8 cellular contexts compared by ENCODE assay signal in the genomic region with DNA sequence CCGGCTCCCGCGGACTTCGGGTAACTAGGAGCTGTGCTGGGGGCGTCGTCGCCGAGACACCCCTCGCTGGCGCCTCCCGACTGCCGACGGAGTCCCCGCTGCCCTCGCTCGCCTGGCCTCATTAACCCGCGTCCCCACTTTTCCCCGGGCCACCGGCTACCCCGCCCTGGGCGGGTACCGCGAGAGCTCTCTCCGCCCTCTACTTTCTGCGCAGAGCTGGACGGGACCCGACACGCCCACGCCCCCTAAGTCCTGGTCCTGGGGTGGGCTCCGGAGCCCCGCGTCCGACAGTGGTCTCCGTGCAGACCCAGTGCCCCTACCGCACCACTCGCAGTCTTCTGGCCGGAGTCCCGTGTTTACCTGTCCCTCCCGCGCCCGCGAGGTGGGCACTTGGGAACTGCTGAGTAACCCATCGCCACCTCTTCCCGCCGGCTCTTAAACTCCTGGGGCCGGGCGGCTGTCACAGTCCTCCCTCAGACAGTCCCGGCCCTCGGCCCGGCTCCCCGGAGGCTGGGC. TPM values are rescaled to one million over a fixed set of nuclear protein-coding genes. Genes with fewer than 3 reads are reported as not detected.
DNase-seq lines count a peak whose midpoint lies in the region; ATAC-seq, FAIRE-seq and TF ChIP-seq lines count a peak whose summit lies in the region.

No MANE protein-coding gene starts in this region.

- peaks cover 25% of the 10 kb centered on the region for H3K79me2 ChIP-seq in GM12878 (ENCODE audit: control insufficient read depth, insufficient read depth, low read length)

- peaks cover 23% of the 10 kb centered on the region for H3K4me1 ChIP-seq in GM12878 (ENCODE audit: control insufficient read depth, insufficient read depth, low read length)

- H3K27me3 ChIP-seq in GM12878 (replicated peaks in 1 of 2; ENCODE audit: control insufficient read depth in 2 of 2, insufficient read depth in 2 of 2, low read length in 1 of 2): no peaks in the 10 kb centered on the region

- SMC1A ChIA-PET in GM12878 (lab: Charles Lee; ENCODE audit: uncharacterized antibody, unreplicated experiment): interaction anchor here (1.0 to 11.3 kb wide), 21 partner anchors 10 to 390 kb away, joined by 3 to 326 read pairs (median 9); a partner anchor contains a TSS

- BruUV-seq in GM12878 (replicated peaks; lab: Mats Ljungman, UMichigan): no TSS peak

- TF ChIP-seq RAD21 in GM12878 (IDR thresholded peaks at IDR 0.05; ENCODE audit: insufficient read depth, low read depth, low read length): no peak

- peak overlapping the region; percentile 94; the same call in 1 of the 2 replicates for H3K27ac ChIP-seq in GM12878 (ENCODE audit: control insufficient read depth, insufficient read depth)

- RAD21 ChIA-PET in GM12878 (lab: Charles Lee; ENCODE audit: unreplicated experiment): interaction anchor here (0.6 to 6.8 kb wide), 38 partner anchors 15 to 658 kb away, joined by 3 to 375 read pairs (median 6); a partner anchor contains a TSS

- peak overlapping the region; percentile 98 for H3K4me2 ChIP-seq in GM12878 (ENCODE audit: control insufficient read depth, insufficient read depth)

- no peak; the same call in 1 of the 2 replicates for TF ChIP-seq POLR2A in GM12878 (IDR thresholded peaks at IDR 0.05; ENCODE audit: low read depth, low read length)

- no peaks in the 10 kb centered on the region for H3K9me3 ChIP-seq in GM12878 (replicated peaks; ENCODE audit: control insufficient read depth, insufficient read depth, low read length)

- ATAC-seq in GM12878: peak; percentile 25

- intact Hi-C loops in GM12878 (cut with micrococcal nuclease; ENCODE audit: unreplicated experiment): loop anchor here (2.0 to 10.0 kb wide), 5 partner anchors 116 to 388 kb away; a partner anchor contains a TSS

- POLR2A ChIA-PET in GM12878 (lab: Charles Lee): interaction anchor here (0.6 to 17.2 kb wide), 24 partner anchors 9 to 569 kb away, joined by 3 to 485 read pairs (median 6); a partner anchor contains a TSS

- no peak for TF ChIP-seq CTCF in GM12878 (IDR thresholded peaks at IDR 0.05 in 2 of 3, conservative IDR thresholded peaks at IDR 0.05 in 1 of 3; ENCODE audit: control insufficient read depth in 2 of 3, extremely low read depth in 1 of 3, insufficient read depth in 1 of 3, low read depth in 3 of 3, low read length in 3 of 3)

- FAIRE-seq in GM12878 (lab: Jason Lieb, UNC): no peak

- H3K4me3 ChIP-seq in GM12878: peak overlapping the region; percentile 67

- in situ Hi-C loops in GM12878 (cut with MboI): loop anchor here (25.0 kb wide), 1 partner anchor 1264 kb away; a partner anchor contains a TSS

- CTCF ChIA-PET in GM12878 (lab: Yijun Ruan, JAX): interaction anchor here (0.7 to 12.6 kb wide), 37 partner anchors 9 to 390 kb away, joined by 3 to 394 read pairs (median 7); a partner anchor contains a TSS

- under 1% methylated on average over 43 of the region's 52 CpGs for WGBS in GM12878 (ENCODE audit: insufficient coverage, insufficient replicate concordance, low lambda C conversion rate, missing lambda C conversion rate)

- peak overlapping the region; percentile 61 for H2AFZ ChIP-seq in GM12878 (ENCODE audit: control insufficient read depth, low read depth, low read length)

- peaks cover 12 to 20% of the 10 kb centered on the region in 2 experiments; a peak in 3 of 4 replicates for H3K36me3 ChIP-seq in GM12878 (ENCODE audit: control insufficient read depth in 2 of 2, insufficient read depth in 2 of 2, low read length in 1 of 2)

- no peaks in the 10 kb centered on the region for H4K20me1 ChIP-seq in GM12878 (ENCODE audit: control insufficient read depth, insufficient read depth)

- peak overlapping the region; percentile 63 for H3K9ac ChIP-seq in GM12878 (ENCODE audit: control insufficient read depth, insufficient read depth, low read length)

- DNase-seq in NCI-H2227 (lab: John Stamatoyannopoulos, UW; ENCODE audit: unreplicated experiment) (peak; percentile 75), NCI-H2227 treated with DMSO at 0.1 percent for 48 hours (lab: John Stamatoyannopoulos, UW) (no peak), Kasumi-1 (lab: John Stamatoyannopoulos, UW) (peak; percentile 56 to 66), T-helper 2 cell (peak; percentile 45 to 82 (median 65)), GM12878 (ENCODE audit: low read depth, low spot score) (no peak), iPS-NIHi11 (ENCODE audit: low spot score) (peak; percentile 47), cortex of kidney (lab: John Stamatoyannopoulos, UW) (no peak)
- DNase-seq in stimulated activated CD4-positive, alpha-beta T cell treated with anti-CD3 and anti-CD28 coated beads, Interleukin-15, amount 100 ng/mL, for 1 hour (ENCODE audit: low read depth in 1 of 2, low spot score in 1 of 2): peak; percentile 44 to 57

- TF ChIP-seq EP300 in GM12878 (IDR thresholded peaks at IDR 0.05; ENCODE audit: borderline replicate concordance in 1 of 2, control insufficient read depth in 1 of 2, low read depth in 2 of 2, low read length in 2 of 2): no peak

RNA-seq across cellular contexts. Expression of a gene that starts 0.4 kb away (rescaled TPM):
- total RNA-seq in GM12878 (2013; cell fraction: nucleolus; rRNA removed): 1.9 and 4.3 TPM in 2 replicates
- 8.6 and 10.6 TPM in 2 replicates for total RNA-seq in GM12878 (2014; rRNA removed)
- total RNA-seq in GM12878 (2014; rRNA removed; fragmentation: Illumina TruSeq; extraction: Trizol): 7.2 and 7.6 TPM in 2 replicates
- 7.3 and 7.6 TPM in 2 replicates for total RNA-seq in GM12878 (2021)
- polyA plus RNA-seq in GM12878 (2011; ENCODE audit: low read depth): 3.3 TPM
- 2.1 and 4.0 TPM in 2 replicates for polyA plus RNA-seq in GM12878 (2011; rRNA removed)
- polyA plus RNA-seq in GM12878 (2011; cell fraction: cytosol; rRNA removed): 4.1 and 4.2 TPM in 2 replicates
- 5.1 and 5.7 TPM in 2 replicates for polyA plus RNA-seq in GM12878 (2011; cell fraction: nucleus; rRNA removed)
- polyA plus RNA-seq in GM12878 (2012): 5.3 and 8.7 TPM in 2 replicates
- 7.8 TPM in 2 replicates for polyA plus RNA-seq in GM12878 (2014; fragmentation: Illumina TruSeq; extraction: Trizol)
- 1 to 10 TPM; 2.9 to 7.1 TPM for polyA plus RNA-seq in GM12878 (2014; fragmentation: Nextera tagmentation; extraction: Ambion mirVana)
- polyA plus RNA-seq in GM12878 (2014; rRNA removed): 13.6 and 14.6 TPM in 2 replicates
- 10 to 100 TPM; 14.9 to 19.8 TPM for polyA plus RNA-seq in GM12878 (2016; fragmentation: Nextera tagmentation; extraction: Ambion mirVana)
- polyA minus RNA-seq in GM12878 (2011; rRNA and poly(A)+ RNA removed): 5.4 and 5.5 TPM in 2 replicates
- polyA minus RNA-seq in GM12878 (2011; cell fraction: cytosol; rRNA and poly(A)+ RNA removed): 2.8 and 5.5 TPM in 2 replicates
- 4.8 and 6.9 TPM in 2 replicates for polyA minus RNA-seq in GM12878 (2011; cell fraction: nucleus; rRNA and poly(A)+ RNA removed)

RNA-seq across cellular contexts. Expression of a gene that starts 2.1 kb away (rescaled TPM):
- total RNA-seq in GM12878 (2013; cell fraction: nucleolus; rRNA removed): 22.0 and 27.2 TPM in 2 replicates
- 8.8 and 10.5 TPM in 2 replicates for total RNA-seq in GM12878 (2014; rRNA removed)
- 6.0 and 6.7 TPM in 2 replicates for total RNA-seq in GM12878 (2014; rRNA removed; fragmentation: Illumina TruSeq; extraction: Trizol)
- 10.1 and 11.0 TPM in 2 replicates for total RNA-seq in GM12878 (2021)
- polyA plus RNA-seq in GM12878 (2011; ENCODE audit: low read depth): 6.5 TPM
- polyA plus RNA-seq in GM12878 (2011; rRNA removed): 7.9 and 13.2 TPM in 2 replicates
- polyA plus RNA-seq in GM12878 (2011; cell fraction: cytosol; rRNA removed): 16.7 and 21.7 TPM in 2 replicates
- 24.8 and 26.2 TPM in 2 replicates for polyA plus RNA-seq in GM12878 (2011; cell fraction: nucleus; rRNA removed)
- polyA plus RNA-seq in GM12878 (2012): 8.7 and 9.6 TPM in 2 replicates
- 7.5 and 8.5 TPM in 2 replicates for polyA plus RNA-seq in GM12878 (2014; fragmentation: Illumina TruSeq; extraction: Trizol)
- 1 to 10 TPM; 2.3 to 2.9 TPM for polyA plus RNA-seq in GM12878 (2014; fragmentation: Nextera tagmentation; extraction: Ambion mirVana)
- 14.3 and 15.1 TPM in 2 replicates for polyA plus RNA-seq in GM12878 (2014; rRNA removed)
- polyA plus RNA-seq in GM12878 (2016; fragmentation: Nextera tagmentation; extraction: Ambion mirVana): 10 to 100 TPM; 11.2 to 13.9 TPM
- 14.9 and 20.8 TPM in 2 replicates for polyA minus RNA-seq in GM12878 (2011; rRNA and poly(A)+ RNA removed)
- polyA minus RNA-seq in GM12878 (2011; cell fraction: cytosol; rRNA and poly(A)+ RNA removed): 4.0 and 4.4 TPM in 2 replicates
- 11.1 and 21.9 TPM in 2 replicates for polyA minus RNA-seq in GM12878 (2011; cell fraction: nucleus; rRNA and poly(A)+ RNA removed)

RNA-seq across cellular contexts. Expression of a gene that starts 6.7 kb away (rescaled TPM):
- 169 and 204 TPM in 2 replicates for total RNA-seq in GM12878 (2013; cell fraction: nucleolus; rRNA removed)
- total RNA-seq in GM12878 (2014; rRNA removed): 1,231 and 1,339 TPM in 2 replicates
- total RNA-seq in GM12878 (2014; rRNA removed; fragmentation: Illumina TruSeq; extraction: Trizol): 1,926 and 2,065 TPM in 2 replicates
- total RNA-seq in GM12878 (2021): 2,908 and 3,018 TPM in 2 replicates
- 6,212 TPM for polyA plus RNA-seq in GM12878 (2011; ENCODE audit: low read depth)
- 2,740 and 3,357 TPM in 2 replicates for polyA plus RNA-seq in GM12878 (2011; rRNA removed)
- polyA plus RNA-seq in GM12878 (2011; cell fraction: cytosol; rRNA removed): 779 and 1,073 TPM in 2 replicates
- polyA plus RNA-seq in GM12878 (2011; cell fraction: nucleus; rRNA removed): 561 and 573 TPM in 2 replicates
- polyA plus RNA-seq in GM12878 (2012): 4,003 and 4,409 TPM in 2 replicates
- 1,904 and 2,135 TPM in 2 replicates for polyA plus RNA-seq in GM12878 (2014; fragmentation: Illumina TruSeq; extraction: Trizol)
- polyA plus RNA-seq in GM12878 (2014; fragmentation: Nextera tagmentation; extraction: Ambion mirVana): over 10,000 TPM in 1 of 2 experiments, 1,000 to 10,000 TPM in 1; 8,970 to 10,319 TPM
- polyA plus RNA-seq in GM12878 (2014; rRNA removed): 1,318 and 1,377 TPM in 2 replicates
- 1,000 to 10,000 TPM; 2,984 to 3,180 TPM for polyA plus RNA-seq in GM12878 (2016; fragmentation: Nextera tagmentation; extraction: Ambion mirVana)
- 1,547 and 2,710 TPM in 2 replicates for polyA minus RNA-seq in GM12878 (2011; rRNA and poly(A)+ RNA removed)
- polyA minus RNA-seq in GM12878 (2011; cell fraction: cytosol; rRNA and poly(A)+ RNA removed): 624 and 701 TPM in 2 replicates
- 176 and 252 TPM in 2 replicates for polyA minus RNA-seq in GM12878 (2011; cell fraction: nucleus; rRNA and poly(A)+ RNA removed)

RNA-seq across cellular contexts. Expression of a gene that starts 8.8 kb away (rescaled TPM):
- 10.7 and 13.3 TPM in 2 replicates for total RNA-seq in GM12878 (2013; cell fraction: nucleolus; rRNA removed)
- total RNA-seq in GM12878 (2014; rRNA removed) (40.2 and 46.4 TPM in 2 replicates), GM12878 (2014; rRNA removed; fragmentation: Illumina TruSeq; extraction: Trizol) (24.2 and 26.9 TPM in 2 replicates), GM12878 (2021) (28.8 and 33.0 TPM in 2 replicates)
- 16.5 TPM for polyA plus RNA-seq in GM12878 (2011; ENCODE audit: low read depth)
- polyA plus RNA-seq in GM12878 (2011; rRNA removed) (0.16 and 0.37 TPM in 2 replicates), GM12878 (2014; fragmentation: Illumina TruSeq; extraction: Trizol) (35.7 and 39.0 TPM in 2 replicates), GM12878 (2014; fragmentation: Nextera tagmentation; extraction: Ambion mirVana) (10 to 100 TPM; 14.4 to 32.6 TPM), GM12878 (2014; rRNA removed) (37.5 and 47.7 TPM in 2 replicates), GM12878 (2016; fragmentation: Nextera tagmentation; extraction: Ambion mirVana) (10 to 100 TPM; 30.9 to 37.4 TPM)
- 0.23 and 0.31 TPM in 2 replicates for polyA plus RNA-seq in GM12878 (2011; cell fraction: cytosol; rRNA removed)
- 0.69 and 0.75 TPM in 2 replicates for polyA plus RNA-seq in GM12878 (2011; cell fraction: nucleus; rRNA removed)
- polyA plus RNA-seq in GM12878 (2012): 13.1 and 17.7 TPM in 2 replicates
- polyA minus RNA-seq in GM12878 (2011; rRNA and poly(A)+ RNA removed): not detected in 2 replicates
- polyA minus RNA-seq in GM12878 (2011; cell fraction: cytosol; rRNA and poly(A)+ RNA removed): 4.1 and 4.9 TPM in 2 replicates
- polyA minus RNA-seq in GM12878 (2011; cell fraction: nucleus; rRNA and poly(A)+ RNA removed): 0.48 and 0.86 TPM in 2 replicates

RNA-seq across cellular contexts. Expression of a gene that starts 14.8 kb away (rescaled TPM):
- 6.2 and 8.9 TPM in 2 replicates for total RNA-seq in GM12878 (2013; cell fraction: nucleolus; rRNA removed)
- total RNA-seq in GM12878 (2014; rRNA removed): 1.1 and 1.5 TPM in 2 replicates
- total RNA-seq in GM12878 (2014; rRNA removed; fragmentation: Illumina TruSeq; extraction: Trizol): 1.5 and 2.6 TPM in 2 replicates
- 1.5 and 2.4 TPM in 2 replicates for total RNA-seq in GM12878 (2021)
- polyA plus RNA-seq in GM12878 (2011; ENCODE audit: low read depth): 0.93 TPM
- 0.99 and 1.4 TPM in 2 replicates for polyA plus RNA-seq in GM12878 (2011; rRNA removed)
- 1.1 and 1.5 TPM in 2 replicates for polyA plus RNA-seq in GM12878 (2011; cell fraction: cytosol; rRNA removed)
- 6.8 and 8.9 TPM in 2 replicates for polyA plus RNA-seq in GM12878 (2011; cell fraction: nucleus; rRNA removed)
- polyA plus RNA-seq in GM12878 (2012): 2.0 and 2.4 TPM in 2 replicates
- 1.2 and 2.0 TPM in 2 replicates for polyA plus RNA-seq in GM12878 (2014; fragmentation: Illumina TruSeq; extraction: Trizol)
- polyA plus RNA-seq in GM12878 (2014; fragmentation: Nextera tagmentation; extraction: Ambion mirVana): under 1 TPM; 0.35 to 0.40 TPM
- 2.1 and 4.8 TPM in 2 replicates for polyA plus RNA-seq in GM12878 (2014; rRNA removed)
- under 1 TPM; 0.59 to 0.83 TPM for polyA plus RNA-seq in GM12878 (2016; fragmentation: Nextera tagmentation; extraction: Ambion mirVana)
- 0.73 and 0.82 TPM in 2 replicates for polyA minus RNA-seq in GM12878 (2011; rRNA and poly(A)+ RNA removed)
- polyA minus RNA-seq in GM12878 (2011; cell fraction: cytosol; rRNA and poly(A)+ RNA removed): not detected in 2 replicates
- polyA minus RNA-seq in GM12878 (2011; cell fraction: nucleus; rRNA and poly(A)+ RNA removed): 1.2 and 2.1 TPM in 2 replicates

Comparison
In these comparisons a context has a peak if more than half of its experiments do, and no peak if none do; other contexts are left out.
1. DNase-seq: peak in NCI-H2227 (single experiment), Kasumi-1 (2 of 2), T-helper 2 cell (5 of 5), iPS-NIHi11 (single experiment) and stimulated activated CD4-positive, alpha-beta T cell treated with anti-CD3 and anti-CD28 coated beads, Interleukin-15, amount 100 ng/mL, for 1 hour (2 of 2); none in NCI-H2227 treated with DMSO at 0.1 percent for 48 hours (single experiment), GM12878 (single experiment) and cortex of kidney (single experiment).